32 cellular contexts compared by ENCODE assay signal in genomic region chr16:89244754-89245153, GRCh38. TPM values are rescaled to one million over a fixed set of nuclear protein-coding genes. Genes with fewer than 3 reads are reported as not detected.
"Had no signal": no experiment of that assay in that cellular context is flagged by ENCODE, and none has a peak within 500 bp of the region (broad histone marks: within the 10 kb centered on the region; RNA-seq: fewer than 3 reads in every experiment).

No MANE protein-coding gene starts in this region.

- ATAC-seq: activated naive CD8-positive, alpha-beta T cell treated with anti-CD3 and anti-CD28 coated beads, Interleukin-2, amount 50 U/mL, for 24 hours; esophagus mucosa; left colon; mucosa of descending colon; psoas muscle had no signal

- H3K4me3 ChIP-seq: mucosa of descending colon, psoas muscle, spleen, testis had no signal

- H3K4me1 ChIP-seq: parathyroid adenoma had no signal

- DNase-seq: activated CD4-positive, alpha-beta memory T cell treated with anti-CD3 and anti-CD28 coated beads for 36 hours; activated CD4-positive, alpha-beta T cell treated with anti-CD3 and anti-CD28 coated beads, Interleukin-2, amount 10 ng/mL, durations not matched to agents 24 days and 14 days; activated CD4-positive, CD25-positive, alpha-beta regulatory T cell treated with anti-CD3 and anti-CD28 coated beads, Interleukin-2, amount 50 U/mL, for 72 hours; activated CD8-positive, alpha-beta memory T cell treated with anti-CD3 and anti-CD28 coated beads, Interleukin-2, amount 50 U/mL, for 4 hours; activated gamma-delta T cell treated with Interleukin-2 at 50 U/mL for 16 hours; activated naive CD4-positive, alpha-beta T cell treated with anti-CD3 and anti-CD28 coated beads, Interleukin-2, amount 50 U/mL, for 16 hours; activated naive CD8-positive, alpha-beta T cell treated with anti-CD3 and anti-CD28 coated beads, Interleukin-2, amount 50 U/mL, for 24 hours; activated T-cell treated with anti-CD3 and anti-CD28 coated beads, Interleukin-2, amount 50 U/mL, for 1 hour; amygdala; caudate nucleus; foreskin fibroblast; head of caudate nucleus; hippocampal formation; left colon; occipital lobe; psoas muscle; spleen; stimulated activated naive CD4-positive, alpha-beta T cell; T-helper 9 cell; testis; trophoblast cell had no signal

- FAIRE-seq: endothelial cell of umbilical vein, keratinocyte, TTC549 had no signal

- H3K4me3 Mint-ChIP-seq: activated CD4-positive, alpha-beta memory T cell treated with anti-CD3 and anti-CD28 coated beads for 36 hours; activated CD4-positive, alpha-beta T cell treated with anti-CD3 and anti-CD28 coated beads, Interleukin-2, amount 10 ng/mL, durations not matched to agents 24 days and 14 days; activated naive CD8-positive, alpha-beta T cell treated with anti-CD3 and anti-CD28 coated beads, Interleukin-2, amount 50 U/mL, for 24 hours; activated T-helper 1 cell treated with anti-CD3 and anti-CD28 coated beads, Interleukin-12 subunit alpha, Interleukin-12 subunit beta, Interleukin-2, Interleukin-4 antibody, amounts not matched to agents 30 ng/mL and 10 ng/mL and 1 ng/mL, durations not matched to agents 14 hours and 24 hours and 36 hours had no signal

- H3K9ac ChIP-seq: parathyroid adenoma had no signal

- H3K36me3 ChIP-seq: spleen had no signal

- H3K27me3 ChIP-seq: testis had no signal

- H3K27ac ChIP-seq: parathyroid adenoma, psoas muscle, spleen, testis, VCaP had no signal

- H3K9me3 ChIP-seq: mucosa of descending colon, psoas muscle, testis had no signal

- H2AFZ ChIP-seq: parathyroid adenoma had no signal

- H3K79me2 ChIP-seq: parathyroid adenoma had no signal

- H3K27ac Mint-ChIP-seq: activated CD4-positive, alpha-beta memory T cell treated with anti-CD3 and anti-CD28 coated beads for 36 hours; activated CD4-positive, alpha-beta T cell treated with anti-CD3 and anti-CD28 coated beads, Interleukin-2, amount 10 ng/mL, durations not matched to agents 24 days and 14 days; activated naive CD8-positive, alpha-beta T cell treated with anti-CD3 and anti-CD28 coated beads, Interleukin-2, amount 50 U/mL, for 24 hours; activated T-helper 1 cell treated with anti-CD3 and anti-CD28 coated beads, Interleukin-12 subunit alpha, Interleukin-12 subunit beta, Interleukin-2, Interleukin-4 antibody, amounts not matched to agents 30 ng/mL and 10 ng/mL and 1 ng/mL, durations not matched to agents 14 hours and 24 hours and 36 hours had no signal

- H3K27me3 Mint-ChIP-seq: activated CD4-positive, alpha-beta memory T cell treated with anti-CD3 and anti-CD28 coated beads for 36 hours; activated CD4-positive, alpha-beta T cell treated with anti-CD3 and anti-CD28 coated beads, Interleukin-2, amount 10 ng/mL, durations not matched to agents 24 days and 14 days; activated naive CD8-positive, alpha-beta T cell treated with anti-CD3 and anti-CD28 coated beads, Interleukin-2, amount 50 U/mL, for 24 hours had no signal

- H3K9me3 Mint-ChIP-seq: activated CD4-positive, alpha-beta memory T cell treated with anti-CD3 and anti-CD28 coated beads for 36 hours had no signal

RNA-seq across cellular contexts. Expression of gene SLC22A31, which starts 44.4 kb away (rescaled TPM):
- total RNA-seq: activated CD8-positive, alpha-beta memory T cell treated with anti-CD3 and anti-CD28 coated beads for 36 hours; endothelial cell of umbilical vein; esophagus mucosa; myocyte; occipital lobe; psoas muscle had no signal
- polyA plus RNA-seq: keratinocyte, neural cell had no signal
